33 cellular contexts compared by ENCODE assay signal in genomic region chr10:99364125-99364524, GRCh38. TPM values are rescaled to one million over a fixed set of nuclear protein-coding genes. Genes with fewer than 3 reads are reported as not detected.
DNase-seq lines count a peak whose midpoint lies in the region; ATAC-seq and TF ChIP-seq lines count a peak whose summit lies in the region.
"Had no signal": no experiment of that assay in that cellular context is flagged by ENCODE, and none has a peak within 500 bp of the region (broad histone marks: within the 10 kb centered on the region; RNA-seq: fewer than 3 reads in every experiment).

No MANE protein-coding gene starts in this region.

- H3K9me3 Mint-ChIP-seq in activated naive CD4-positive, alpha-beta T cell treated with anti-CD3 and anti-CD28 coated beads, Interleukin-2, amount 50 U/mL, for 72 hours = no peaks in the 10 kb centered on the region
- H3K9me3 Mint-ChIP-seq: activated B cell treated with CpG ODN at 0.5 μM for 24 hours; activated CD4-positive, alpha-beta T cell treated with anti-CD3 and anti-CD28 coated beads, Interleukin-2, amount 10 ng/mL, durations not matched to agents 7 days and 5 days; effector memory CD8-positive, alpha-beta T cell; nephron progenitor cell had no signal

- no peak for TF ChIP-seq CTCF in astrocyte of the spinal cord (IDR thresholded peaks at IDR 0.05; ENCODE audit: low read depth, low read length)

- in situ Hi-C loops in astrocyte of the spinal cord (cut with HindIII; ENCODE audit: low sequenced_read_pairs) = no loop called here

- no peak overlapping the region for H3K27ac Mint-ChIP-seq in activated naive CD4-positive, alpha-beta T cell treated with anti-CD3 and anti-CD28 coated beads, Interleukin-2, amount 50 U/mL, for 72 hours
- H3K27ac Mint-ChIP-seq: activated B cell treated with CpG ODN at 0.5 μM for 24 hours; activated CD4-positive, alpha-beta T cell treated with anti-CD3 and anti-CD28 coated beads, Interleukin-2, amount 10 ng/mL, durations not matched to agents 7 days and 5 days; activated naive CD8-positive, alpha-beta T cell; effector memory CD8-positive, alpha-beta T cell; nephron progenitor cell had no signal

- H3K4me3 ChIP-seq in astrocyte of the spinal cord (ENCODE audit: low read depth, low read length) = no peak overlapping the region
- H3K4me3 ChIP-seq: coronary artery, hepatocyte, SJSA1, smooth muscle cell, suprapubic skin, upper lobe of right lung had no signal

- no peaks in the 10 kb centered on the region for H3K36me3 Mint-ChIP-seq in activated naive CD4-positive, alpha-beta T cell treated with anti-CD3 and anti-CD28 coated beads, Interleukin-2, amount 50 U/mL, for 72 hours
- H3K36me3 Mint-ChIP-seq: activated naive CD8-positive, alpha-beta T cell; CD14-positive monocyte had no signal

- no peak for ATAC-seq in activated naive CD4-positive, alpha-beta T cell treated with anti-CD3 and anti-CD28 coated beads, Interleukin-2, amount 50 U/mL, for 72 hours
- ATAC-seq: effector memory CD8-positive, alpha-beta T cell; left cardiac atrium; upper lobe of right lung had no signal

- DNase-seq in AG08395 (ENCODE audit: low spot score) (peak; percentile 85), GM04504 (ENCODE audit: low read depth) (peak; percentile 49), astrocyte of the spinal cord (ENCODE audit: low read depth, low spot score) (peak; percentile 13), kidney glomerular epithelial cell (lab: John Stamatoyannopoulos, UW) (peak; percentile 5), NCI-H2081 (lab: John Stamatoyannopoulos, UW) (no peak), HuH-7.5 (ENCODE audit: low spot score) (no peak), SHP77 (lab: John Stamatoyannopoulos, UW) (no peak)
- DNase-seq in activated naive CD4-positive, alpha-beta T cell treated with anti-CD3 and anti-CD28 coated beads, Interleukin-2, amount 50 U/mL, for 72 hours (ENCODE audit: low spot score in 2 of 2) = no peak
- DNase-seq: activated B cell treated with CpG ODN at 0.5 μM for 24 hours; activated CD4-positive, alpha-beta T cell treated with anti-CD3 and anti-CD28 coated beads, Interleukin-2, amount 10 ng/mL, durations not matched to agents 7 days and 5 days; activated effector memory CD4-positive, alpha-beta T cell treated with Interleukin-2 at 50 U/mL for 16 hours; anterior cingulate cortex; DND-41; effector memory CD8-positive, alpha-beta T cell; GOT3; KBM-7; left cardiac atrium; mammary epithelial cell; NCI-H1092; NCI-H1694 treated with DMSO at 0.1 percent for 48 hours; NCI-H2171; NCI-H510A treated with DMSO at 0.1 percent for 48 hours; nephron progenitor cell; RPMI8226; stimulated activated naive CD4-positive, alpha-beta T cell; upper lobe of right lung had no signal

RNA-seq across cellular contexts. Expression of gene CNNM1, which starts 35.0 kb away (rescaled TPM):
- total RNA-seq in activated naive CD4-positive, alpha-beta T cell treated with anti-CD3 and anti-CD28 coated beads, Interleukin-2, amount 50 U/mL, for 72 hours = 1 to 10 TPM in 1 of 2 donors, under 1 TPM in 1; 0.23 to 2.2 TPM
- total RNA-seq: activated B cell treated with CpG ODN at 0.5 μM for 24 hours, SJSA1 had no signal

Comparison
In these comparisons a context has a peak if more than half of its experiments do, and no peak if none do; other contexts are left out.
1. DNase-seq: peak in AG08395 (single experiment), GM04504 (single experiment), astrocyte of the spinal cord (single experiment) and kidney glomerular epithelial cell (single experiment); none in NCI-H2081 (0 of 2), HuH-7.5 (single experiment), activated naive CD4-positive, alpha-beta T cell treated with anti-CD3 and anti-CD28 coated beads, Interleukin-2, amount 50 U/mL, for 72 hours (0 of 2) and SHP77 (0 of 2).